In the genomic region with DNA sequence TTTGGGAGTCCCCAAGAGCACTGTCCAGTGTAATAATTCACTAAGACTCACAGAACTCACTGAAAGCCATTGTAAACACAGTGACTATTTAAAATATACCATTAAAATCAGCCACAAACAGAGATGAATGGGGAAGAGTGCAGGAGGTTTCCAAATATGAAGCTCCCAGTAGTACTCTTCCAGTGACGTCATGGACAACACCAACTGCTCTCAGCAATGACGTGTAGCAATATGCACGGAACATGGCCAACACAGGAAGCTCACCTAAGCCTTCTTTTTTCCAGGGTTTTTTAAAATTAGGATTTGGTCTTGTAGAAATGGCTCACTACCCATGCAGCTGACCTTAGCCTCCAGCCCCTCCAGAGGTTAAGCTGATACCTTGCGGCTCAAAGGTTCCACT, we compare ENCODE assay signal across 17 cellular contexts.
DNase-seq lines count a peak whose midpoint lies in the region; ATAC-seq and TF ChIP-seq lines count a peak whose summit lies in the region.
"Had no signal": no experiment of that assay in that cellular context is flagged by ENCODE, and none has a peak within 500 bp of the region (broad histone marks: within the 10 kb centered on the region; RNA-seq: fewer than 3 reads in every experiment).

No MANE protein-coding gene starts in this region.

- H3K79me2 ChIP-seq in GM23338 (replicated peaks; ENCODE audit: insufficient read depth) = no peaks in the 10 kb centered on the region

- ATAC-seq in GM23338 = no peak
- no peak for ATAC-seq in HG03469 (IDR thresholded peaks at IDR 0.05; ENCODE audit: unreplicated experiment)
- ATAC-seq: A549; CD8-positive, alpha-beta T cell had no signal

- no peaks in the 10 kb centered on the region for H4K20me1 ChIP-seq in GM23338 (replicated peaks; ENCODE audit: insufficient read depth)
- H4K20me1 ChIP-seq: BLaER1 treated with 17β-estradiol and CSF1 and Interleukin-3, amounts not matched to agents 10 nM and 100 nM had no signal

- no peaks in the 10 kb centered on the region for H3F3A ChIP-seq in GM23338 (replicated peaks; ENCODE audit: low read depth)

- no peaks in the 10 kb centered on the region for H3K36me3 ChIP-seq in GM23338 (ENCODE audit: insufficient read depth)
- no peaks in the 10 kb centered on the region for H3K36me3 ChIP-seq in WERI-Rb-1
- H3K36me3 ChIP-seq: BLaER1 treated with 17β-estradiol and CSF1 and Interleukin-3, amounts not matched to agents 10 nM and 100 nM had no signal

- H3K27ac ChIP-seq in GM23338 (ENCODE audit: low read depth) (no peak overlapping the region), WERI-Rb-1 (no peak overlapping the region)
- H3K27ac ChIP-seq: A549; BLaER1 treated with 17β-estradiol and CSF1 and Interleukin-3, amounts not matched to agents 10 nM and 100 nM; C4-2B had no signal

- no peaks in the 10 kb centered on the region for H3K9me3 Mint-ChIP-seq in GM23338
- H3K9me3 Mint-ChIP-seq: CD4-positive, alpha-beta T cell had no signal

- no peaks in the 10 kb centered on the region for H3K9me2 ChIP-seq in GM23338 (ENCODE audit: insufficient read depth)

- no peaks in the 10 kb centered on the region for H3K36me3 Mint-ChIP-seq in GM23338 (ENCODE audit: low read depth)
- H3K36me3 Mint-ChIP-seq: CD8-positive, alpha-beta T cell had no signal

- no peak for TF ChIP-seq CTCF in GM23338 (conservative IDR thresholded peaks at IDR 0.05; ENCODE audit: low read depth in 2 of 2)
- no peak for TF ChIP-seq CTCF in WERI-Rb-1 (IDR thresholded peaks at IDR 0.05; ENCODE audit: low read depth, low read length)

- 0 out of 2 replicates have a peak overlapping the region, but pooled peaks have one; percentile 12 for H2AFZ ChIP-seq in GM23338

- H3K27me3 ChIP-seq in GM23338 (ENCODE audit: insufficient read depth) = no peaks in the 10 kb centered on the region
- H3K27me3 ChIP-seq in WERI-Rb-1 (ENCODE audit: insufficient read depth, low read depth, severe bottlenecking) = no peaks in the 10 kb centered on the region
- H3K27me3 ChIP-seq: BLaER1 treated with 17β-estradiol and CSF1 and Interleukin-3, amounts not matched to agents 10 nM and 100 nM had no signal

- H3K4me1 Mint-ChIP-seq in GM23338 = no peaks in the 10 kb centered on the region
- H3K4me1 Mint-ChIP-seq: B cell had no signal

- DNase-seq in A172 (ENCODE audit: low spot score) = peak; percentile 5
- no peak for DNase-seq in GM23338 (ENCODE audit: low spot score)
- peak; percentile 5 for DNase-seq in WERI-Rb-1
- no peak for DNase-seq in activated T-cell treated with anti-CD3 and anti-CD28 coated beads, Interleukin-2, amount 50 U/mL, for 1 hour
- DNase-seq: 8988T; AML-193; Caco-2; Calu3; CD4-positive, alpha-beta T cell; CD8-positive, alpha-beta T cell; DMS79 treated with DMSO at 0.1 percent for 48 hours; GF-D8 had no signal

- H3K4me2 ChIP-seq in GM23338 = no peak overlapping the region
- H3K4me2 ChIP-seq: A549; BLaER1 treated with 17β-estradiol and CSF1 and Interleukin-3, amounts not matched to agents 10 nM and 100 nM had no signal

- no peaks in the 10 kb centered on the region for H3K27me3 Mint-ChIP-seq in GM23338 (ENCODE audit: insufficient read depth, low read depth, poor library complexity)
- H3K27me3 Mint-ChIP-seq: B cell; CD4-positive, alpha-beta T cell had no signal

- no peak overlapping the region for H3K4me3 ChIP-seq in GM23338
- no peak overlapping the region for H3K4me3 ChIP-seq in WERI-Rb-1 (ENCODE audit: low read depth, low read length)
- H3K4me3 ChIP-seq: A549; BLaER1 treated with 17β-estradiol and CSF1 and Interleukin-3, amounts not matched to agents 10 nM and 100 nM had no signal

- no peaks in the 10 kb centered on the region for H3K9me3 ChIP-seq in WERI-Rb-1 (ENCODE audit: severe bottlenecking)
- H3K9me3 ChIP-seq: A549, Caco-2 had no signal

- no peaks in the 10 kb centered on the region for H3K4me1 ChIP-seq in GM23338 (ENCODE audit: insufficient read depth)
- H3K4me1 ChIP-seq: A549, Caco-2 had no signal

- no peak overlapping the region for H3K4me3 Mint-ChIP-seq in GM23338
- H3K4me3 Mint-ChIP-seq: B cell; CD4-positive, alpha-beta T cell; CD8-positive, alpha-beta T cell had no signal

- H3K27ac Mint-ChIP-seq in GM23338 = no peak overlapping the region
- H3K27ac Mint-ChIP-seq: B cell; CD4-positive, alpha-beta T cell; CD8-positive, alpha-beta T cell had no signal

TF ChIP-seq in GM23338, 12 proteins besides CTCF, POLR2A, EP300 and RAD21 (continues in another document):
- TF ChIP-seq NANOG (IDR thresholded peaks at IDR 0.05; ENCODE audit: borderline replicate concordance) = no peak
- TF ChIP-seq ZNF114 (CRISPR knock-in tag; IDR thresholded peaks at IDR 0.05) = no peak
- TF ChIP-seq EZH2 (IDR thresholded peaks at IDR 0.05; ENCODE audit: low read depth, unreplicated experiment) = no peak
- TF ChIP-seq CREB1 (CRISPR knock-in tag; IDR thresholded peaks at IDR 0.05; ENCODE audit: low read depth) = no peak
- no peak for TF ChIP-seq EZH2phosphoT487 (IDR thresholded peaks at IDR 0.05; ENCODE audit: unreplicated experiment)
- TF ChIP-seq STAT1 (IDR thresholded peaks at IDR 0.05; ENCODE audit: unreplicated experiment) = no peak
- TF ChIP-seq ZNF331 (CRISPR knock-in tag; IDR thresholded peaks at IDR 0.05; ENCODE audit: low read depth) = no peak
- TF ChIP-seq, protein P1, sequence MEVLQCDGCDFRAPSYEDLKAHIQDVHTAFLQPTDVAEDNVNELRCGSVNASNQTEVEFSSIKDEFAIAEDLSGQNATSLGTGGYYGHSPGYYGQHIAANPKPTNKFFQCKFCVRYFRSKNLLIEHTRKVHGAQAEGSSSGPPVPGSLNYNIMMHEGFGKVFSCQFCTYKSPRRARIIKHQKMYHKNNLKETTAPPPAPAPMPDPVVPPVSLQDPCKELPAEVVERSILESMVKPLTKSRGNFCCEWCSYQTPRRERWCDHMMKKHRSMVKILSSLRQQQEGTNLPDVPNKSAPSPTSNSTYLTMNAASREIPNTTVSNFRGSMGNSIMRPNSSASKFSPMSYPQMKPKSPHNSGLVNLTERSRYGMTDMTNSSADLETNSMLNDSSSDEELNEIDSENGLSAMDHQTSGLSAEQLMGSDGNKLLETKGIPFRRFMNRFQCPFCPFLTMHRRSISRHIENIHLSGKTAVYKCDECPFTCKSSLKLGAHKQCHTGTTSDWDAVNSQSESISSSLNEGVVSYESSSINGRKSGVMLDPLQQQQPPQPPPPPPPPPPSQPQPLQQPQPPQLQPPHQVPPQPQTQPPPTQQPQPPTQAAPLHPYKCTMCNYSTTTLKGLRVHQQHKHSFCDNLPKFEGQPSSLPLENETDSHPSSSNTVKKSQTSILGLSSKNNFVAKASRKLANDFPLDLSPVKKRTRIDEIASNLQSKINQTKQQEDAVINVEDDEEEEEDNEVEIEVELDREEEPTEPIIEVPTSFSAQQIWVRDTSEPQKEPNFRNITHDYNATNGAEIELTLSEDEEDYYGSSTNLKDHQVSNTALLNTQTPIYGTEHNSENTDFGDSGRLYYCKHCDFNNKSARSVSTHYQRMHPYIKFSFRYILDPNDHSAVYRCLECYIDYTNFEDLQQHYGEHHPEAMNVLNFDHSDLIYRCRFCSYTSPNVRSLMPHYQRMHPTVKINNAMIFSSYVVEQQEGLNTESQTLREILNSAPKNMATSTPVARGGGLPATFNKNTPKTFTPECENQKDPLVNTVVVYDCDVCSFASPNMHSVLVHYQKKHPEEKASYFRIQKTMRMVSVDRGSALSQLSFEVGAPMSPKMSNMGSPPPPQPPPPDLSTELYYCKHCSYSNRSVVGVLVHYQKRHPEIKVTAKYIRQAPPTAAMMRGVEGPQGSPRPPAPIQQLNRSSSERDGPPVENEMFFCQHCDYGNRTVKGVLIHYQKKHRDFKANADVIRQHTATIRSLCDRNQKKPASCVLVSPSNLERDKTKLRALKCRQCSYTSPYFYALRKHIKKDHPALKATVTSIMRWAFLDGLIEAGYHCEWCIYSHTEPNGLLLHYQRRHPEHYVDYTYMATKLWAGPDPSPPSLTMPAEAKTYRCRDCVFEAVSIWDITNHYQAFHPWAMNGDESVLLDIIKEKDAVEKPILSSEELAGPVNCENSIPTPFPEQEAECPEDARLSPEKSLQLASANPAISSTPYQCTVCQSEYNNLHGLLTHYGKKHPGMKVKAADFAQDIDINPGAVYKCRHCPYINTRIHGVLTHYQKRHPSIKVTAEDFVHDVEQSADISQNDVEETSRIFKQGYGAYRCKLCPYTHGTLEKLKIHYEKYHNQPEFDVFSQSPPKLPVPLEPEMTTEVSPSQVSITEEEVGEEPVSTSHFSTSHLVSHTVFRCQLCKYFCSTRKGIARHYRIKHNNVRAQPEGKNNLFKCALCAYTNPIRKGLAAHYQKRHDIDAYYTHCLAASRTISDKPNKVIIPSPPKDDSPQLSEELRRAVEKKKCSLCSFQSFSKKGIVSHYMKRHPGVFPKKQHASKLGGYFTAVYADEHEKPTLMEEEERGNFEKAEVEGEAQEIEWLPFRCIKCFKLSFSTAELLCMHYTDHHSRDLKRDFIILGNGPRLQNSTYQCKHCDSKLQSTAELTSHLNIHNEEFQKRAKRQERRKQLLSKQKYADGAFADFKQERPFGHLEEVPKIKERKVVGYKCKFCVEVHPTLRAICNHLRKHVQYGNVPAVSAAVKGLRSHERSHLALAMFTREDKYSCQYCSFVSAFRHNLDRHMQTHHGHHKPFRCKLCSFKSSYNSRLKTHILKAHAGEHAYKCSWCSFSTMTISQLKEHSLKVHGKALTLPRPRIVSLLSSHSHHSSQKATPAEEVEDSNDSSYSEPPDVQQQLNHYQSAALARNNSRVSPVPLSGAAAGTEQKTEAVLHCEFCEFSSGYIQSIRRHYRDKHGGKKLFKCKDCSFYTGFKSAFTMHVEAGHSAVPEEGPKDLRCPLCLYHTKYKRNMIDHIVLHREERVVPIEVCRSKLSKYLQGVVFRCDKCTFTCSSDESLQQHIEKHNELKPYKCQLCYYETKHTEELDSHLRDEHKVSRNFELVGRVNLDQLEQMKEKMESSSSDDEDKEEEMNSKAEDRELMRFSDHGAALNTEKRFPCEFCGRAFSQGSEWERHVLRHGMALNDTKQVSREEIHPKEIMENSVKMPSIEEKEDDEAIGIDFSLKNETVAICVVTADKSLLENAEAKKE (CRISPR knock-in tag; IDR thresholded peaks at IDR 0.05) = no peak
- no peak for TF ChIP-seq JUNB (IDR thresholded peaks at IDR 0.05; ENCODE audit: unreplicated experiment)

Comparison
In these comparisons a context has a peak if more than half of its experiments do, and no peak if none do; other contexts are left out.
1. DNase-seq: peak in A172 (single experiment) and WERI-Rb-1 (single experiment); none in GM23338 (single experiment) and activated T-cell treated with anti-CD3 and anti-CD28 coated beads, Interleukin-2, amount 50 U/mL, for 1 hour (single experiment).